In genomic region chr2:152569186-152569585, GRCh38 we compare ENCODE assay signal across 14 cellular contexts.
"Had no signal": no experiment of that assay in that cellular context is flagged by ENCODE, and none has a peak within 500 bp of the region (broad histone marks: within the 10 kb centered on the region; RNA-seq: fewer than 3 reads in every experiment).

No MANE protein-coding gene starts in this region.

- H3K4me3 ChIP-seq: ascending aorta, colonic mucosa, heart right ventricle, thyroid gland had no signal

- H3K27me3 ChIP-seq: ascending aorta, colonic mucosa, heart right ventricle, thyroid gland had no signal

- H3K36me3 Mint-ChIP-seq: activated naive CD4-positive, alpha-beta T cell treated with anti-CD3 and anti-CD28 coated beads, Interleukin-2, amount 50 U/mL, for 24 hours; natural killer cell had no signal

- H3K9me3 Mint-ChIP-seq: activated naive CD4-positive, alpha-beta T cell treated with anti-CD3 and anti-CD28 coated beads, Interleukin-2, amount 50 U/mL, for 24 hours; central memory CD8-positive, alpha-beta T cell; natural killer cell had no signal

- ATAC-seq: esophagus mucosa, heart right ventricle, natural killer cell had no signal

- H3K27ac Mint-ChIP-seq: activated naive CD4-positive, alpha-beta T cell treated with anti-CD3 and anti-CD28 coated beads, Interleukin-2, amount 50 U/mL, for 24 hours; natural killer cell had no signal

- H3K4me3 Mint-ChIP-seq: activated naive CD4-positive, alpha-beta T cell treated with anti-CD3 and anti-CD28 coated beads, Interleukin-2, amount 50 U/mL, for 24 hours; central memory CD8-positive, alpha-beta T cell; natural killer cell had no signal

- DNase-seq: activated CD4-positive, alpha-beta T cell treated with anti-CD3 and anti-CD28 coated beads for 1 hour; activated gamma-delta T cell; colonic mucosa; heart right ventricle; natural killer cell; stimulated activated naive CD4-positive, alpha-beta T cell treated with Interleukin-2 at 50 U/mL for 16 hours; T-helper 2 cell; thyroid gland had no signal

- FAIRE-seq: urothelium cell line had no signal

- H3K36me3 ChIP-seq: ascending aorta, colonic mucosa, heart right ventricle, thyroid gland had no signal

- H3K27ac ChIP-seq: ascending aorta, colonic mucosa, heart right ventricle, thyroid gland, VCaP had no signal

- H3K4me1 ChIP-seq: colonic mucosa had no signal

- H3K9me3 ChIP-seq: ascending aorta, colonic mucosa, heart right ventricle, thyroid gland had no signal

- H3K4me1 Mint-ChIP-seq: central memory CD8-positive, alpha-beta T cell had no signal
